14 cellular contexts compared by ENCODE assay signal in the genomic region with DNA sequence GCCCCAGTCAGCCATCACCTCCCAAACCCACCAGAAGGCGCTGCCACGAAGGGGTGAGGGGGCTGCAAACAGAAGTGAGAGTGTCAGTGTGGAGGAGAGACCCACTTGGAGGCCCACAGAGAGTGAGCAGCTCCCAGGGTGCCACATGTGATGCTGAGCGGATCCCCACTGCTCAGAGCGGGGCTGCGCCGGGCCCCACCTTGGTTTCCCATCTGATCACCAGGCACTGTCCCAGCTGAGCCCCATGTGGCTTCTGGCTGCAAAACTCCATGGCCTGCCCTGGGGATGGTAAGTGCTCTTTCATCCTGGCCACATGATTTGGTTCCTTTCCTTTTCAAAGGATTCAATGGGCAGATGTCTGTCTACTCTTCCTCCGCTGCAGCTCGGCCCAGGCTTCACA. TPM values are rescaled to one million over a fixed set of nuclear protein-coding genes. Genes with fewer than 3 reads are reported as not detected.
"Had no signal": no experiment of that assay in that cellular context is flagged by ENCODE, and none has a peak within 500 bp of the region (broad histone marks: within the 10 kb centered on the region; RNA-seq: fewer than 3 reads in every experiment).

No MANE protein-coding gene starts in this region.

- H3K27me3 ChIP-seq: ascending aorta, gastrocnemius medialis, thyroid gland, uterus had no signal

- ATAC-seq: activated naive CD8-positive, alpha-beta T cell treated with anti-CD3 and anti-CD28 coated beads, Interleukin-2, amount 50 U/mL, for 24 hours; gastrocnemius medialis had no signal

- H3K27ac ChIP-seq: ascending aorta, gastrocnemius medialis, parathyroid adenoma, thyroid gland, uterus had no signal

- H3K9me3 Mint-ChIP-seq: activated B cell treated with CpG ODN at 0.5 μM for 24 hours; activated CD4-positive, alpha-beta T cell treated with anti-CD3 and anti-CD28 coated beads, Interleukin-2, amount 10 ng/mL, durations not matched to agents 24 days and 14 days; activated naive CD4-positive, alpha-beta T cell treated with anti-CD3 and anti-CD28 coated beads for 36 hours; activated naive CD8-positive, alpha-beta T cell treated with anti-CD3 and anti-CD28 coated beads, Interleukin-2, amount 50 U/mL, for 24 hours; neural crest cell had no signal

- H3K4me1 Mint-ChIP-seq: activated CD4-positive, alpha-beta T cell treated with anti-CD3 and anti-CD28 coated beads, Interleukin-2, amount 10 ng/mL, durations not matched to agents 24 days and 14 days had no signal

- H3K9me3 ChIP-seq: ascending aorta, gastrocnemius medialis, thyroid gland, uterus had no signal

- H3K4me3 Mint-ChIP-seq: activated B cell treated with CpG ODN at 0.5 μM for 24 hours; activated CD4-positive, alpha-beta T cell treated with anti-CD3 and anti-CD28 coated beads, Interleukin-2, amount 10 ng/mL, durations not matched to agents 24 days and 14 days; activated naive CD4-positive, alpha-beta T cell treated with anti-CD3 and anti-CD28 coated beads for 36 hours; activated naive CD8-positive, alpha-beta T cell treated with anti-CD3 and anti-CD28 coated beads, Interleukin-2, amount 50 U/mL, for 24 hours; neural crest cell had no signal

- H3K27ac Mint-ChIP-seq: activated B cell treated with CpG ODN at 0.5 μM for 24 hours; activated CD4-positive, alpha-beta T cell treated with anti-CD3 and anti-CD28 coated beads, Interleukin-2, amount 10 ng/mL, durations not matched to agents 24 days and 14 days; activated naive CD4-positive, alpha-beta T cell treated with anti-CD3 and anti-CD28 coated beads for 36 hours; activated naive CD8-positive, alpha-beta T cell treated with anti-CD3 and anti-CD28 coated beads, Interleukin-2, amount 50 U/mL, for 24 hours had no signal

- DNase-seq: activated CD4-positive, alpha-beta T cell treated with anti-CD3 and anti-CD28 coated beads, Interleukin-2, amount 10 ng/mL, durations not matched to agents 24 days and 14 days; activated naive CD4-positive, alpha-beta T cell treated with anti-CD3 and anti-CD28 coated beads for 36 hours; activated naive CD8-positive, alpha-beta T cell treated with anti-CD3 and anti-CD28 coated beads, Interleukin-2, amount 50 U/mL, for 24 hours; dermis blood vessel endothelial cell; erythroblast; gastrocnemius medialis; stimulated activated CD4-positive, alpha-beta T cell treated with anti-CD3 and anti-CD28 coated beads, Interleukin-1b, Interleukin-23, amount 100 ng/mL, for 48 hours; SW 1271; thyroid gland; uterus had no signal

- H3K4me1 ChIP-seq: ascending aorta, uterus had no signal

- H3K36me3 ChIP-seq: ascending aorta, gastrocnemius medialis, thyroid gland, uterus had no signal

- H3K4me3 ChIP-seq: ascending aorta, gastrocnemius medialis, thyroid gland, uterus had no signal

RNA-seq across cellular contexts. Expression of a gene that starts 23.8 kb away (rescaled TPM):
- total RNA-seq: ascending aorta had no signal
